8 cellular contexts compared by ENCODE assay signal in genomic region chrX:130120746-130121504, GRCh38. TPM values are rescaled to one million over a fixed set of nuclear protein-coding genes. Genes with fewer than 3 reads are reported as not detected.
A peak's percentile ranks its signal among the peaks of the same experiment; 100 is the strongest.
DNase-seq lines count a peak whose midpoint lies in the region; ATAC-seq and TF ChIP-seq lines count a peak whose summit lies in the region.

No MANE protein-coding gene starts in this region.

- H3K79me2 ChIP-seq in fibroblast of lung (ENCODE audit: control insufficient read depth, insufficient read depth, low read length): no peaks in the 10 kb centered on the region

- peak overlapping the region; percentile 59 for H3K4me2 ChIP-seq in fibroblast of lung (ENCODE audit: extremely low read depth, insufficient read depth, low read length)

- peaks cover 0 to 3% (median 0%) of the 10 kb centered on the region in 3 donors for H3K36me3 Mint-ChIP-seq in naive thymus-derived CD8-positive, alpha-beta T cell

- H3K36me3 ChIP-seq in NT2/D1 (ENCODE audit: insufficient read depth, insufficient read length, low read length) (no peaks in the 10 kb centered on the region), fibroblast of lung (ENCODE audit: control insufficient read depth, insufficient read depth, low read length) (no peaks in the 10 kb centered on the region)

- H3K9ac ChIP-seq in NT2/D1 (ENCODE audit: insufficient read length, low read depth) (peak overlapping the region; percentile 50), fibroblast of lung (ENCODE audit: insufficient read depth, low read length) (peak overlapping the region; percentile 46)

- peak; percentile 23 to 49 for TF ChIP-seq CTCF in fibroblast of lung (conservative IDR thresholded peaks at IDR 0.05 in 1 of 2, IDR thresholded peaks at IDR 0.05 in 1 of 2; ENCODE audit: low read depth in 1 of 2, low read length in 2 of 2)

- peaks cover 0 to 22% (median 5%) of the 10 kb centered on the region in 4 donors for H3K4me1 Mint-ChIP-seq in naive thymus-derived CD8-positive, alpha-beta T cell

- H3K4me3 ChIP-seq in NT2/D1 (ENCODE audit: insufficient read length, low read depth) (peak overlapping the region; percentile 24), fibroblast of lung (replicated peaks in 1 of 4; ENCODE audit: control extremely low read depth in 1 of 4, insufficient read depth in 1 of 4, low read depth in 3 of 4, low read length in 4 of 4) (peak overlapping the region in 2 of 4 experiments; percentile 21 to 44)

- peak overlapping the region in 1 of 10 donors; percentile 36 for H3K27ac Mint-ChIP-seq in naive thymus-derived CD8-positive, alpha-beta T cell

- H3K27ac ChIP-seq in fibroblast of lung (ENCODE audit: insufficient read depth, low read length): peak overlapping the region; percentile 69

- DNase-seq in DMS153 (lab: John Stamatoyannopoulos, UW) (peak; percentile 37), DMS153 treated with DMSO at 0.1 percent for 48 hours (lab: John Stamatoyannopoulos, UW; ENCODE audit: unreplicated experiment) (no peak), NT2/D1 (ENCODE audit: low read depth, low spot score) (peak; percentile 22), fibroblast of lung (ENCODE audit: low read depth in 2 of 2) (peak; percentile 75 to 82)
- DNase-seq in activated T-cell treated with anti-CD3 and anti-CD28 coated beads, Interleukin-2, amount 50 U/mL, for 48 hours: peak; percentile 78 to 81
- peak; percentile 48 to 76 (median 68) for DNase-seq in naive thymus-derived CD8-positive, alpha-beta T cell
- DNase-seq in stimulated activated naive CD4-positive, alpha-beta T cell treated with Interleukin-2 at 50 U/mL for 16 hours (lab: John Stamatoyannopoulos, UW): peak; percentile 67

- H3K4me1 ChIP-seq in NT2/D1 (ENCODE audit: insufficient read depth, insufficient read length): peaks cover 5% of the 10 kb centered on the region
- peaks cover 9% of the 10 kb centered on the region for H3K4me1 ChIP-seq in fibroblast of lung (ENCODE audit: control insufficient read depth, extremely low read depth, insufficient read depth, low read length)

- H4K20me1 ChIP-seq in fibroblast of lung (ENCODE audit: control insufficient read depth, extremely low read depth, insufficient read depth, low read length): no peaks in the 10 kb centered on the region

- peak; percentile 52 for ATAC-seq in HG02970 (IDR thresholded peaks at IDR 0.05; ENCODE audit: low FRiP score, unreplicated experiment)
- ATAC-seq in naive thymus-derived CD8-positive, alpha-beta T cell: peak; percentile 92 to 95

- H3K9me3 ChIP-seq in NT2/D1 (ENCODE audit: insufficient read depth, low read length) (no peaks in the 10 kb centered on the region), fibroblast of lung (ENCODE audit: control insufficient read depth, insufficient read depth, low read depth, low read length) (no peaks in the 10 kb centered on the region)

- no peaks in the 10 kb centered on the region for H3K27me3 ChIP-seq in NT2/D1 (ENCODE audit: insufficient read depth, insufficient read length)
- no peaks in the 10 kb centered on the region for H3K27me3 ChIP-seq in fibroblast of lung (ENCODE audit: control insufficient read depth, insufficient read depth, low read length)

- no peak overlapping the region for H2AFZ ChIP-seq in fibroblast of lung (ENCODE audit: low read length)

- no peaks in the 10 kb centered on the region for H3K27me3 Mint-ChIP-seq in naive thymus-derived CD8-positive, alpha-beta T cell

- H3K4me3 Mint-ChIP-seq in naive thymus-derived CD8-positive, alpha-beta T cell: peak overlapping the region; percentile 52 to 78 (median 67)

- no peaks in the 10 kb centered on the region for H3K9me3 Mint-ChIP-seq in naive thymus-derived CD8-positive, alpha-beta T cell

- POLR2A ChIA-PET in naive thymus-derived CD8-positive, alpha-beta T cell (lab: Charles Lee): interaction anchor here (0.7 to 4.9 kb wide), 6 partner anchors 27 to 635 kb away, joined by 3 to 46 read pairs (median 5); partner anchors contain the start of gene RAB33A

RNA-seq across cellular contexts. Expression of gene ELF4, which starts 10.6 kb away (rescaled TPM):
- 5.9 and 9.9 TPM in 2 replicates for total RNA-seq in fibroblast of lung
- polyA plus RNA-seq in fibroblast of lung: 13.7 and 17.0 TPM in 2 replicates
- 14.3 and 16.1 TPM in 2 replicates for polyA plus RNA-seq in fibroblast of lung (2012)
- polyA minus RNA-seq in fibroblast of lung (ENCODE audit: low replicate concordance): 47.0 and 56.4 TPM in 2 replicates
- 10 to 100 TPM; 17.9 to 18.2 TPM for total RNA-seq in naive thymus-derived CD8-positive, alpha-beta T cell
- 10 to 100 TPM in 1 of 3 donors, 1 to 10 TPM in 2; 7.7 to 10.9 (median 9.2) TPM for polyA plus RNA-seq in naive thymus-derived CD8-positive, alpha-beta T cell

RNA-seq across cellular contexts. Expression of gene AIFM1, which starts 44.7 kb away (rescaled TPM):
- 18.2 and 23.1 TPM in 2 replicates for total RNA-seq in fibroblast of lung
- polyA plus RNA-seq in fibroblast of lung: 36.1 and 47.1 TPM in 2 replicates
- polyA plus RNA-seq in fibroblast of lung (2012): 26.9 and 33.7 TPM in 2 replicates
- 7.3 and 8.5 TPM in 2 replicates for polyA minus RNA-seq in fibroblast of lung (ENCODE audit: low replicate concordance)
- 10 to 100 TPM; 25.1 to 26.3 TPM for total RNA-seq in naive thymus-derived CD8-positive, alpha-beta T cell
- polyA plus RNA-seq in naive thymus-derived CD8-positive, alpha-beta T cell: 10 to 100 TPM; 27.8 to 36.9 (median 32.8) TPM

RNA-seq across cellular contexts. Expression of gene RAB33A, which starts 50.8 kb away (rescaled TPM):
- total RNA-seq in fibroblast of lung: 12.6 and 18.3 TPM in 2 replicates
- polyA plus RNA-seq in fibroblast of lung: 2.8 and 4.0 TPM in 2 replicates
- polyA plus RNA-seq in fibroblast of lung (2012): 2.7 and 3.6 TPM in 2 replicates
- polyA minus RNA-seq in fibroblast of lung (ENCODE audit: low replicate concordance): 1.2 and 6.6 TPM in 2 replicates
- 10 to 100 TPM; 14.5 to 16.7 TPM for total RNA-seq in naive thymus-derived CD8-positive, alpha-beta T cell
- 10 to 100 TPM; 10.6 to 21.1 (median 10.9) TPM for polyA plus RNA-seq in naive thymus-derived CD8-positive, alpha-beta T cell
